9 cellular contexts compared by ENCODE assay signal in the genomic region with DNA sequence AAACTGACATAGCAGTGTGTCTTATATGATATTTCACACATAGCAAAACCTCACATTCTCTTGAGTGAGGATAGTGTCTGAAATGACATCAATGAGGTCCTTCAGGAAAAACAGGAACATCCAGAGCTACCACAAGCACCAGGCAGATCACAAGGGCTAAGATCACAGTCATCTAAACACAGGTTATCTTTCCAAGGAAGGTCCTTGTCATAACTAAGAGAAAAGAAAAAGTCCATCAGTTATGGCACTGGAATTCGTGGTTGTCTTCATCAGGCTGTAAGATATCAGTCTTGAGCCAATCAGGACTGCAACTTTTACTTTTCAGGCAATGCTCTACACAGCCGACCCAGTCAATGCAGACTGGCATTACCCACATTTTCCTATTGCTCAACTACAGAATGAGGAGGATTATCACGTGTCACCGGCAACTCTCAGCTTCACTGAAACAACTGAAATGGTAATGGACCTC. TPM values are rescaled to one million over a fixed set of nuclear protein-coding genes. Genes with fewer than 3 reads are reported as not detected.
DNase-seq lines count a peak whose midpoint lies in the region; ATAC-seq, FAIRE-seq and TF ChIP-seq lines count a peak whose summit lies in the region.
"Had no signal": no experiment of that assay in that cellular context is flagged by ENCODE, and none has a peak within 500 bp of the region (broad histone marks: within the 10 kb centered on the region; RNA-seq: fewer than 3 reads in every experiment).

No MANE protein-coding gene starts in this region.

- peak overlapping the region; percentile 1 for H3K27ac Mint-ChIP-seq in activated CD4-positive, alpha-beta T cell treated with anti-CD3 and anti-CD28 coated beads for 36 hours
- H3K27ac Mint-ChIP-seq in activated CD4-positive, alpha-beta T cell treated with anti-CD3 and anti-CD28 coated beads, Interleukin-2, amount 10 ng/mL, durations not matched to agents 7 days and 5 days: no peak overlapping the region
- no peak overlapping the region for H3K27ac Mint-ChIP-seq in activated naive CD8-positive, alpha-beta T cell treated with anti-CD3 and anti-CD28 coated beads for 36 hours
- H3K27ac Mint-ChIP-seq: B cell had no signal

- TF ChIP-seq CTCF in kidney (IDR thresholded peaks at IDR 0.05; ENCODE audit: borderline replicate concordance, extremely low read depth, insufficient read depth) (no peak), testis (IDR thresholded peaks at IDR 0.05) (no peak)

- H3K4me3 ChIP-seq in kidney (ENCODE audit: low read length in 2 of 2) (no peak overlapping the region), testis (no peak overlapping the region)

- no peak for TF ChIP-seq POLR2A in testis (IDR thresholded peaks at IDR 0.05)

- CTCF ChIA-PET in activated CD4-positive, alpha-beta T cell treated with anti-CD3 and anti-CD28 coated beads for 36 hours (lab: Charles Lee): interaction anchor here (0.7 to 1.2 kb wide), 4 partner anchors 12 to 248 kb away, joined by 3 read pairs; partner anchors contain the start of genes AMPD2 and GNAT2
- CTCF ChIA-PET in activated CD4-positive, alpha-beta T cell treated with anti-CD3 and anti-CD28 coated beads, Interleukin-2, amount 10 ng/mL, durations not matched to agents 7 days and 5 days (lab: Charles Lee): interaction anchor here (0.5 to 1.8 kb wide), 5 partner anchors 18 to 271 kb away, joined by 3 to 5 read pairs (median 3); no protein-coding TSS in a partner anchor

- POLR2A ChIA-PET in activated CD4-positive, alpha-beta T cell treated with anti-CD3 and anti-CD28 coated beads for 36 hours (lab: Charles Lee): no interaction called here
- POLR2A ChIA-PET in activated CD4-positive, alpha-beta T cell treated with anti-CD3 and anti-CD28 coated beads, Interleukin-2, amount 10 ng/mL, durations not matched to agents 7 days and 5 days (lab: Charles Lee): no interaction called here

- H3K4me1 ChIP-seq in kidney (ENCODE audit: control insufficient read depth in 1 of 2, insufficient read depth in 1 of 2, low read depth in 1 of 2, low read length in 2 of 2) (peaks cover 14 to 16% of the 10 kb centered on the region in 2 donors), testis (peaks cover 34% of the 10 kb centered on the region)

- intact Hi-C loops in activated CD4-positive, alpha-beta T cell treated with anti-CD3 and anti-CD28 coated beads for 36 hours (cut with DNase I, micrococcal nuclease): loop anchor here in 1 of 2 experiments (2.0 kb wide), 1 partner anchor 19 kb away; no protein-coding TSS in a partner anchor
- intact Hi-C loops in kidney (cut with DNase I): no loop called here
- intact Hi-C loops in testis (cut with DNase I; ENCODE audit: low total_unique reads): no loop called here

- peak; percentile 49 for DNase-seq in activated CD4-positive, alpha-beta T cell treated with anti-CD3 and anti-CD28 coated beads for 36 hours
- no peak for DNase-seq in activated CD4-positive, alpha-beta T cell treated with anti-CD3 and anti-CD28 coated beads, Interleukin-2, amount 10 ng/mL, durations not matched to agents 7 days and 5 days
- DNase-seq in activated naive CD8-positive, alpha-beta T cell treated with anti-CD3 and anti-CD28 coated beads for 36 hours: peak; percentile 4
- DNase-seq in kidney (no peak), testis (no peak), SKM-1 treated with dmso at 0.1 percent for 144 hours (lab: John Stamatoyannopoulos, UW; ENCODE audit: unreplicated experiment) (no peak)
- DNase-seq in NK-92 treated with Interleukin-12 subunit alpha and Interleukin-12 subunit beta, amount 100 ng/mL, for 24 hours (lab: John Stamatoyannopoulos, UW): no peak

- 34 to 42% methylated on average over 4 of the region's 4 CpGs for WGBS in testis, 2 donors

- peak overlapping the region; percentile 61 to 67 for H3K27ac ChIP-seq in kidney (ENCODE audit: low read depth in 2 of 2, low read length in 2 of 2)
- H3K27ac ChIP-seq in testis: peak overlapping the region; percentile 60 to 79

- H3K36me3 ChIP-seq in kidney (ENCODE audit: control insufficient read depth in 1 of 2, insufficient read depth in 2 of 2, low read length in 2 of 2) (peaks cover 6 to 9% of the 10 kb centered on the region in 2 donors), testis (ENCODE audit: low read depth, missing control alignments) (no peaks in the 10 kb centered on the region)

- peaks cover 15% of the 10 kb centered on the region for H3K27me3 Mint-ChIP-seq in activated CD4-positive, alpha-beta T cell treated with anti-CD3 and anti-CD28 coated beads for 36 hours
- H3K27me3 Mint-ChIP-seq in activated CD4-positive, alpha-beta T cell treated with anti-CD3 and anti-CD28 coated beads, Interleukin-2, amount 10 ng/mL, durations not matched to agents 7 days and 5 days: peaks cover 8% of the 10 kb centered on the region
- H3K27me3 Mint-ChIP-seq in activated naive CD8-positive, alpha-beta T cell treated with anti-CD3 and anti-CD28 coated beads for 36 hours: peaks cover 24% of the 10 kb centered on the region

- ATAC-seq in activated CD4-positive, alpha-beta T cell treated with anti-CD3 and anti-CD28 coated beads for 36 hours: peak; percentile 89
- ATAC-seq in HG02970 (IDR thresholded peaks at IDR 0.05; ENCODE audit: low FRiP score, unreplicated experiment): no peak

- H3K9me3 ChIP-seq in kidney (ENCODE audit: control insufficient read depth in 1 of 2, low read length in 2 of 2) (no peaks in the 10 kb centered on the region), testis (no peaks in the 10 kb centered on the region)

- no peak overlapping the region for H3K9ac ChIP-seq in kidney (ENCODE audit: low read length in 2 of 2)

- H3K4me3 Mint-ChIP-seq in activated CD4-positive, alpha-beta T cell treated with anti-CD3 and anti-CD28 coated beads for 36 hours: no peak overlapping the region
- H3K4me3 Mint-ChIP-seq in activated CD4-positive, alpha-beta T cell treated with anti-CD3 and anti-CD28 coated beads, Interleukin-2, amount 10 ng/mL, durations not matched to agents 7 days and 5 days: no peak overlapping the region
- H3K4me3 Mint-ChIP-seq in activated naive CD8-positive, alpha-beta T cell treated with anti-CD3 and anti-CD28 coated beads for 36 hours: no peak overlapping the region
- H3K4me3 Mint-ChIP-seq: B cell had no signal

- no peak for FAIRE-seq in kidney (lab: Jason Lieb, UNC)

- no peaks in the 10 kb centered on the region for H3K36me3 Mint-ChIP-seq in activated CD4-positive, alpha-beta T cell treated with anti-CD3 and anti-CD28 coated beads for 36 hours (ENCODE audit: low read depth)
- peaks cover 5% of the 10 kb centered on the region for H3K36me3 Mint-ChIP-seq in activated CD4-positive, alpha-beta T cell treated with anti-CD3 and anti-CD28 coated beads, Interleukin-2, amount 10 ng/mL, durations not matched to agents 7 days and 5 days (ENCODE audit: low read depth)
- no peaks in the 10 kb centered on the region for H3K36me3 Mint-ChIP-seq in activated naive CD8-positive, alpha-beta T cell treated with anti-CD3 and anti-CD28 coated beads for 36 hours

- no peaks in the 10 kb centered on the region for H3K9me3 Mint-ChIP-seq in activated CD4-positive, alpha-beta T cell treated with anti-CD3 and anti-CD28 coated beads for 36 hours (ENCODE audit: low read depth)
- no peaks in the 10 kb centered on the region for H3K9me3 Mint-ChIP-seq in activated CD4-positive, alpha-beta T cell treated with anti-CD3 and anti-CD28 coated beads, Interleukin-2, amount 10 ng/mL, durations not matched to agents 7 days and 5 days
- no peaks in the 10 kb centered on the region for H3K9me3 Mint-ChIP-seq in activated naive CD8-positive, alpha-beta T cell treated with anti-CD3 and anti-CD28 coated beads for 36 hours

- no peaks in the 10 kb centered on the region for H3K27me3 ChIP-seq in testis

- H3K4me1 Mint-ChIP-seq in activated CD4-positive, alpha-beta T cell treated with anti-CD3 and anti-CD28 coated beads for 36 hours: peaks cover 21% of the 10 kb centered on the region
- peaks cover 57% of the 10 kb centered on the region for H3K4me1 Mint-ChIP-seq in activated CD4-positive, alpha-beta T cell treated with anti-CD3 and anti-CD28 coated beads, Interleukin-2, amount 10 ng/mL, durations not matched to agents 7 days and 5 days
- H3K4me1 Mint-ChIP-seq in activated naive CD8-positive, alpha-beta T cell treated with anti-CD3 and anti-CD28 coated beads for 36 hours: peaks cover 25% of the 10 kb centered on the region

RNA-seq across cellular contexts. Expression of gene SORT1, which starts 26.4 kb away (rescaled TPM):
- under 1 TPM; 0.39 to 0.55 TPM for total RNA-seq in activated CD4-positive, alpha-beta T cell treated with anti-CD3 and anti-CD28 coated beads for 36 hours
- total RNA-seq in activated CD4-positive, alpha-beta T cell treated with anti-CD3 and anti-CD28 coated beads, Interleukin-2, amount 10 ng/mL, durations not matched to agents 7 days and 5 days: 1 to 10 TPM; 1.5 to 1.9 TPM
- total RNA-seq in activated naive CD8-positive, alpha-beta T cell treated with anti-CD3 and anti-CD28 coated beads for 36 hours: 1 to 10 TPM; 5.6 to 6.6 TPM
- total RNA-seq in kidney (169 TPM), testis (100 to 1,000 TPM; 174 to 212 TPM)
- polyA plus RNA-seq in kidney (ENCODE audit: insufficient read depth, low read depth, low replicate concordance) (33.5 TPM), testis (ENCODE audit: insufficient read depth, low read depth, low replicate concordance) (110 TPM)

RNA-seq across cellular contexts. Expression of gene PSMA5, which starts 54.9 kb away (rescaled TPM):
- total RNA-seq in activated CD4-positive, alpha-beta T cell treated with anti-CD3 and anti-CD28 coated beads for 36 hours: 100 to 1,000 TPM; 151 to 249 TPM
- 100 to 1,000 TPM; 157 to 174 TPM for total RNA-seq in activated CD4-positive, alpha-beta T cell treated with anti-CD3 and anti-CD28 coated beads, Interleukin-2, amount 10 ng/mL, durations not matched to agents 7 days and 5 days
- total RNA-seq in activated naive CD8-positive, alpha-beta T cell treated with anti-CD3 and anti-CD28 coated beads for 36 hours: 100 to 1,000 TPM; 247 to 252 TPM
- 71.4 TPM for total RNA-seq in kidney
- polyA plus RNA-seq in kidney (ENCODE audit: insufficient read depth, low read depth, low replicate concordance): 91.1 TPM
- 10 to 100 TPM; 30.9 to 56.9 TPM for total RNA-seq in testis
- polyA plus RNA-seq in testis (ENCODE audit: insufficient read depth, low read depth, low replicate concordance): 72.0 TPM

Comparison
In these comparisons a context has a peak if more than half of its experiments do, and no peak if none do; other contexts are left out.
1. DNase-seq: peak in activated CD4-positive, alpha-beta T cell treated with anti-CD3 and anti-CD28 coated beads for 36 hours (single experiment) and activated naive CD8-positive, alpha-beta T cell treated with anti-CD3 and anti-CD28 coated beads for 36 hours (single experiment); none in activated CD4-positive, alpha-beta T cell treated with anti-CD3 and anti-CD28 coated beads, Interleukin-2, amount 10 ng/mL, durations not matched to agents 7 days and 5 days (single experiment), kidney (single experiment), testis (single experiment), NK-92 treated with Interleukin-12 subunit alpha and Interleukin-12 subunit beta, amount 100 ng/mL, for 24 hours (single experiment) and SKM-1 treated with dmso at 0.1 percent for 144 hours (single experiment).
2. RNA of gene SORT1, which starts 26.4 kb away (total RNA-seq): 174 to 212 TPM in testis and 169 TPM in kidney (single experiment); 5.6 to 6.6 TPM in activated naive CD8-positive, alpha-beta T cell treated with anti-CD3 and anti-CD28 coated beads for 36 hours, 1.5 to 1.9 TPM in activated CD4-positive, alpha-beta T cell treated with anti-CD3 and anti-CD28 coated beads, Interleukin-2, amount 10 ng/mL, durations not matched to agents 7 days and 5 days and 0.39 to 0.55 TPM in activated CD4-positive, alpha-beta T cell treated with anti-CD3 and anti-CD28 coated beads for 36 hours; every median in the first group is over 10 times any median in the second.